Comparison of ENCODE assay signal across 17 cellular contexts in genomic region chr1:170200665-170201397, GRCh38. TPM values are rescaled to one million over a fixed set of nuclear protein-coding genes. Genes with fewer than 3 reads are reported as not detected.
A peak's percentile ranks its signal among the peaks of the same experiment; 100 is the strongest.
DNase-seq lines count a peak whose midpoint lies in the region; TF ChIP-seq lines count a peak whose summit lies in the region.
"Had no signal": no experiment of that assay in that cellular context is flagged by ENCODE, and none has a peak within 500 bp of the region (broad histone marks: within the 10 kb centered on the region; RNA-seq: fewer than 3 reads in every experiment).

No MANE protein-coding gene starts in this region.

- CTCF ChIA-PET in Calu3 (lab: Charles Lee), result interaction anchor here (0.6 kb wide), 1 partner anchor 72 kb away, joined by 4 read pairs; no protein-coding TSS in a partner anchor

- DNase-seq in AG20443 (ENCODE audit: low spot score) (peak; percentile 46), brain microvascular endothelial cell (peak; percentile 6), hepatocyte (ENCODE audit: low spot score) (no peak), NCI-H1694 (lab: John Stamatoyannopoulos, UW) (no peak), Calu3 (no peak), BE2C (no peak), NCI-H1092 (lab: John Stamatoyannopoulos, UW) (no peak)
- DNase-seq: activated CD4-positive, alpha-beta T cell treated with anti-CD3 and anti-CD28 coated beads for 1 hour; activated T-cell treated with anti-CD3 and anti-CD28 coated beads, Interleukin-2, amount 50 U/mL, for 4 hours; left colon; NCI-H1048; NCI-H2227 treated with DMSO at 0.1 percent for 48 hours; upper lobe of left lung had no signal

- H3K9me3 ChIP-seq in hepatocyte (ENCODE audit: low read depth), result no peaks in the 10 kb centered on the region
- no peaks in the 10 kb centered on the region for H3K9me3 ChIP-seq in BE2C
- H3K9me3 ChIP-seq: upper lobe of left lung had no signal

- TF ChIP-seq CTCF in brain microvascular endothelial cell (IDR thresholded peaks at IDR 0.05; ENCODE audit: low read depth, low read length, missing control alignments), result peak; percentile 38
- peak; percentile 13 for TF ChIP-seq CTCF in hepatocyte (IDR thresholded peaks at IDR 0.05; ENCODE audit: poor library complexity)
- TF ChIP-seq CTCF in Calu3 (IDR thresholded peaks at IDR 0.05; ENCODE audit: unreplicated experiment), result no peak
- TF ChIP-seq CTCF in BE2C (IDR thresholded peaks at IDR 0.05; ENCODE audit: low read depth, low read length), result no peak

- intact Hi-C loops in Calu3 (cut with micrococcal nuclease; ENCODE audit: unreplicated experiment), result no loop called here

- no peak overlapping the region for H3K27ac Mint-ChIP-seq in Calu3 (ENCODE audit: unreplicated experiment)
- H3K27ac Mint-ChIP-seq: CD14-positive monocyte; natural killer cell treated with Interleukin-12 subunit alpha and Interleukin-12 subunit beta and Interleukin-15 and Interleukin-18, amount 100 ng/mL, for 72 hours had no signal

- no peak overlapping the region for H3K4me2 ChIP-seq in hepatocyte

- H3K27me3 ChIP-seq in brain microvascular endothelial cell (replicated peaks) (no peaks in the 10 kb centered on the region), hepatocyte (no peaks in the 10 kb centered on the region), BE2C (no peaks in the 10 kb centered on the region)
- H3K27me3 ChIP-seq: upper lobe of left lung had no signal

- H4K20me1 ChIP-seq in hepatocyte (ENCODE audit: insufficient read depth, poor library complexity, severe bottlenecking), result no peaks in the 10 kb centered on the region

- peaks cover 6% of the 10 kb centered on the region for H3K4me1 ChIP-seq in hepatocyte (ENCODE audit: insufficient read depth)
- H3K4me1 ChIP-seq in BE2C, result no peaks in the 10 kb centered on the region

- H3K27ac ChIP-seq in brain microvascular endothelial cell, result no peak overlapping the region
- no peak overlapping the region for H3K27ac ChIP-seq in hepatocyte
- peak overlapping the region in 15 of 21 experiments; percentile 2 to 82 (median 52) for H3K27ac ChIP-seq in skin epidermis

- no peaks in the 10 kb centered on the region for H3K4me1 Mint-ChIP-seq in Calu3 (ENCODE audit: low read depth, unreplicated experiment)
- H3K4me1 Mint-ChIP-seq: CD14-positive monocyte had no signal

- H3K4me3 Mint-ChIP-seq in Calu3 (ENCODE audit: low read depth, unreplicated experiment), result no peak overlapping the region
- H3K4me3 Mint-ChIP-seq: activated T-cell treated with anti-CD3 and anti-CD28 coated beads, Interleukin-2, amount 50 U/mL, for 4 hours; CD14-positive monocyte; natural killer cell treated with Interleukin-12 subunit alpha and Interleukin-12 subunit beta and Interleukin-15 and Interleukin-18, amount 100 ng/mL, for 72 hours had no signal

- H3K27me3 Mint-ChIP-seq in Calu3 (ENCODE audit: unreplicated experiment), result no peaks in the 10 kb centered on the region

- peaks cover 4% of the 10 kb centered on the region for H3K9me3 Mint-ChIP-seq in Calu3 (ENCODE audit: low read depth, unreplicated experiment)
- H3K9me3 Mint-ChIP-seq: activated T-cell treated with anti-CD3 and anti-CD28 coated beads, Interleukin-2, amount 50 U/mL, for 4 hours had no signal

- H3K4me3 ChIP-seq in brain microvascular endothelial cell (ENCODE audit: low read depth, low read length) (no peak overlapping the region), hepatocyte (no peak overlapping the region), skin epidermis (no peak overlapping the region), BE2C (ENCODE audit: low read depth, low read length) (no peak overlapping the region)
- H3K4me3 ChIP-seq: GM12878, upper lobe of left lung had no signal

- H3K36me3 Mint-ChIP-seq in Calu3 (ENCODE audit: insufficient read depth, unreplicated experiment), result no peaks in the 10 kb centered on the region
- H3K36me3 Mint-ChIP-seq: CD14-positive monocyte had no signal

- WGBS in hepatocyte (ENCODE audit: low lambda C conversion rate, missing lambda C conversion rate), result 76% methylated on average over 4 of the region's 4 CpGs

- H3K79me2 ChIP-seq in hepatocyte, result no peaks in the 10 kb centered on the region

- H2AFZ ChIP-seq in hepatocyte, result no peak overlapping the region

- H3K36me3 ChIP-seq in brain microvascular endothelial cell (replicated peaks) (no peaks in the 10 kb centered on the region), hepatocyte (replicated peaks; ENCODE audit: insufficient read depth, low read depth) (no peaks in the 10 kb centered on the region), BE2C (no peaks in the 10 kb centered on the region)
- H3K36me3 ChIP-seq: upper lobe of left lung had no signal

- BruUV-seq in Calu3 (replicated peaks; lab: Mats Ljungman, UMichigan), result no TSS peak

- in situ Hi-C loops in brain microvascular endothelial cell (cut with HindIII; ENCODE audit: low pct_ligation_motif_present, low sequenced_read_pairs), result no loop called here

- no peaks in the 10 kb centered on the region for H3K9me2 ChIP-seq in hepatocyte (replicated peaks; ENCODE audit: insufficient read depth)

RNA-seq across cellular contexts. Expression of gene NTMT2, which starts 55.1 kb away (rescaled TPM):
- total RNA-seq in hepatocyte, result not detected in 2 replicates
- polyA plus RNA-seq in hepatocyte, result not detected in 2 replicates
- total RNA-seq in Calu3 (2022), result not detected in 2 replicates
- polyA plus RNA-seq in BE2C (2012; ENCODE audit: insufficient read depth, insufficient read length, low read depth), result not detected
- total RNA-seq: activated T-cell treated with anti-CD3 and anti-CD28 coated beads, Interleukin-2, amount 50 U/mL, for 4 hours; GM12878; left colon; natural killer cell treated with Interleukin-12 subunit alpha and Interleukin-12 subunit beta and Interleukin-15 and Interleukin-18, amount 100 ng/mL, for 72 hours; upper lobe of left lung had no signal
- polyA plus RNA-seq: CD14-positive monocyte, GM12878 had no signal

Comparison
In these comparisons a context has a peak if more than half of its experiments do, and no peak if none do; other contexts are left out.
1. DNase-seq: peak in AG20443 (single experiment) and brain microvascular endothelial cell (single experiment); none in hepatocyte (single experiment), NCI-H1694 (single experiment), Calu3 (single experiment), BE2C (single experiment) and NCI-H1092 (single experiment).
2. H3K27ac ChIP-seq: peak in skin epidermis (15 of 21); none in brain microvascular endothelial cell (single experiment) and hepatocyte (single experiment).
3. CTCF ChIP-seq: peak in brain microvascular endothelial cell (single experiment) and hepatocyte (single experiment); none in Calu3 (single experiment) and BE2C (single experiment).